ENCODE assay signal across 6 cellular contexts in the genomic region with DNA sequence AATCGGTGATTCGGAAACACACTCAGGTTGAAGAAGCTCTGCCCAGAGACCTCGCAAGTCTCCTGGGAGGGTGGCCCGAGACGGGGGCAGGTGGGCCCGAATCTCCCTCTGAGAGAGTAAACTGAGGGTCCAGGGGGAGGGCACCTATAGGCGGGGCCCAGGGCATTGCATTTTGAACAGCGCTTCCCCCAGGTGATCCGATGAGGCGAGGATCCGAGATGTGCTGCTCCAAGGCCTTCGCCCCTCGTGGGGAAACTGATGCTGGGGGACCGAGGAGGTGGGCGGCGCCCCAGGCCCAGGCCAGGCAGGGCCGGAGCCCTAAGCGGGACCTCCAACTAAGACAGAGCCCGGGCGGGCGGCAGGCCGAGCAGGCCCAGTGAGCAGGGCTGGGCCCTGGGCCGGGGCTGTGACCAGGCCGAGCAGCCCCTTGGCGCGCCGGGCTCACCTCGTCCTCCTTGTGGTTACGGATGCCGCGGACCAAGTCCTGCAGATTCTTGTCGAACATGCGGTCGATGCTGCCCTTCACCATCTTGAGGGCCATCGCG. TPM values are rescaled to one million over a fixed set of nuclear protein-coding genes. Genes with fewer than 3 reads are reported as not detected.
A peak's percentile ranks its signal among the peaks of the same experiment; 100 is the strongest.
DNase-seq lines count a peak whose midpoint lies in the region; ATAC-seq and TF ChIP-seq lines count a peak whose summit lies in the region.

No MANE protein-coding gene starts in this region.

- H3K4me3 ChIP-seq in GM12875 (ENCODE audit: low read depth, low read length) (peak overlapping the region; percentile 98), body of pancreas (peak overlapping the region; percentile 94 to 98)

- ATAC-seq in HG03196 (IDR thresholded peaks at IDR 0.05; ENCODE audit: unreplicated experiment) (peak; percentile 13), body of pancreas (peak; percentile 4), natural killer cell (peak in 2 of 3 donors; percentile 1)

- DNase-seq in body of pancreas (peak in 3 of 4 donors; percentile 32 to 40 (median 34)), natural killer cell (peak; percentile 31), posterior vena cava (ENCODE audit: low spot score) (no peak), SW480 (ENCODE audit: low spot score) (no peak)

- H3K36me3 Mint-ChIP-seq in natural killer cell: no peaks in the 10 kb centered on the region

- intact Hi-C loops in body of pancreas (cut with DNase I): loop anchor here (10.0 kb wide), 1 partner anchor 234 kb away; no protein-coding TSS in a partner anchor
- intact Hi-C loops in natural killer cell (cut with micrococcal nuclease): loop anchor here (1.0 to 10.0 kb wide), 3 partner anchors 18 to 84 kb away; partner anchors contain the start of genes IZUMO4, MOB3A, PLEKHJ1 and SF3A2
- intact Hi-C loops in posterior vena cava (cut with DNase I): loop anchor here (5.0 to 10.0 kb wide), 3 partner anchors 84 to 244 kb away; partner anchors contain the start of genes PLEKHJ1 (in 1 of the 2) and SF3A2 (in 1 of the 2)

- no peaks in the 10 kb centered on the region for H3K9me3 ChIP-seq in body of pancreas

- TF ChIP-seq CTCF in GM12875 (IDR thresholded peaks at IDR 0.05; ENCODE audit: borderline replicate concordance, insufficient read depth, low read depth, low read length) (no peak), body of pancreas (IDR thresholded peaks at IDR 0.05) (no peak), natural killer cell (IDR thresholded peaks at IDR 0.05) (no peak)

- no peaks in the 10 kb centered on the region for H3K27me3 Mint-ChIP-seq in natural killer cell (ENCODE audit: low read depth in 2 of 2)

- H3K9me3 Mint-ChIP-seq in natural killer cell: no peaks in the 10 kb centered on the region

- peak overlapping the region; percentile 74 to 79 for H3K27ac Mint-ChIP-seq in natural killer cell

- H3K4me3 Mint-ChIP-seq in natural killer cell: peak overlapping the region; percentile 75

- H3K36me3 ChIP-seq in body of pancreas (replicated peaks in 1 of 2; ENCODE audit: insufficient read depth in 1 of 2, low read depth in 2 of 2): no peaks in the 10 kb centered on the region

- WGBS in body of pancreas, 2 donors: 0% methylated on average over 5 to 36 of the region's 36 CpGs

- H3K4me1 ChIP-seq in body of pancreas: peaks cover 45% of the 10 kb centered on the region

- no peaks in the 10 kb centered on the region for H3K27me3 ChIP-seq in body of pancreas

- no peak for TF ChIP-seq POLR2A in body of pancreas (IDR thresholded peaks at IDR 0.05)

- H3K4me1 Mint-ChIP-seq in natural killer cell: peaks cover 23 to 39% of the 10 kb centered on the region in 2 donors

- H3K27ac ChIP-seq in body of pancreas: peak overlapping the region; percentile 83 to 89 (median 86)

RNA-seq across cellular contexts. Expression of gene AP3D1, which starts 0.5 kb away (rescaled TPM):
- total RNA-seq in body of pancreas: 100 to 1,000 TPM in 1 of 2 donors, 10 to 100 TPM in 1; 77.0 to 124 TPM
- total RNA-seq in natural killer cell: 10 to 100 TPM; 74.6 to 93.1 (median 87.5) TPM
- 10 to 100 TPM; 73.9 to 93.3 TPM for total RNA-seq in posterior vena cava

RNA-seq across cellular contexts. Expression of gene DOT1L, which starts 12.9 kb away (rescaled TPM):
- 10 to 100 TPM; 10.1 to 44.5 TPM for total RNA-seq in body of pancreas
- total RNA-seq in natural killer cell: 10 to 100 TPM; 42.5 to 62.1 (median 54.3) TPM
- 10 to 100 TPM; 14.7 to 23.3 TPM for total RNA-seq in posterior vena cava

RNA-seq across cellular contexts. Expression of gene IZUMO4, which starts 54.2 kb away (rescaled TPM):
- total RNA-seq in body of pancreas (1 to 10 TPM; 3.4 to 4.0 TPM), natural killer cell (1 to 10 TPM; 3.3 to 7.6 (median 7.1) TPM), posterior vena cava (1 to 10 TPM in 1 of 2 donors, under 1 TPM in 1; 0.90 to 2.4 TPM)

RNA-seq across cellular contexts. Expression of gene MOB3A, which starts 54.7 kb away (rescaled TPM):
- total RNA-seq in body of pancreas: 10 to 100 TPM; 11.7 to 22.1 TPM
- 100 to 1,000 TPM; 239 to 314 (median 246) TPM for total RNA-seq in natural killer cell
- total RNA-seq in posterior vena cava: 10 to 100 TPM; 55.8 to 57.1 TPM

Comparison
In these comparisons a context has a peak if more than half of its experiments do, and no peak if none do; other contexts are left out.
1. DNase-seq: peak in body of pancreas (3 of 4) and natural killer cell (single experiment); none in posterior vena cava (single experiment) and SW480 (single experiment).
2. Peak in every context shown above with its lines, with median percentiles within 50 percentile points of each other: ATAC-seq.